Comparison of ENCODE assay signal across 13 cellular contexts in the genomic region with DNA sequence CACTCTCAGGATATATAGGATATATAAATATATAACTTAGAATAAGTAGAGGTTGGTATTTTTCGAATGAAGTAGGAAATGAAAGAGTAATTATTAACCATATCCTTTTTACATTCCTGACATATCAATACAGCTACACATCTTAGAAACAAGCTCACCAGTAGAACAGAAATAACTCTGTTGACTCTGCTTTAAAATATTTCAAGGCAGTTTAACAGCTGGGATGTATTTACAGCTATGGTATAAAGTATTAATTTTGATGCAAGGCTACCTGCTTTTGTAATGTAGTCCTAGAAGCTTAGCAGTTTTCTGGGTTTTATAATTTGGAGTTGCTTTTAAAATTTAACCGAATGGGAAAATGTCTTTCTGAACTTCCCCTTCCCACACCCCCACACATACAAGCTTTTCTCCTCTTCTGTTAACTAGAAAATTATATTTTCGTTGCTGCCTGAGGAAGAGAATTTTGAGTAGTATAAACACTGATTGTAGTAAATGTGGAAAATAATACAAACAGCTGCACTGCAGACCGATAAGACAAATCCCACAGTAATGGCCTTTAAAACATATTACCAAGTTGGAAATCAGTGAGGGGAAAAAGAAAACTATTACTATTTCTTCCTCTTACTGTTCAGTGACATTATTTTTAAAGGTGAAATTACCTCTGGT.
DNase-seq lines count a peak whose midpoint lies in the region; ATAC-seq, FAIRE-seq and TF ChIP-seq lines count a peak whose summit lies in the region.
"Had no signal": no experiment of that assay in that cellular context is flagged by ENCODE, and none has a peak within 500 bp of the region (broad histone marks: within the 10 kb centered on the region; RNA-seq: fewer than 3 reads in every experiment).

No MANE protein-coding gene starts in this region.

- no peak for TF ChIP-seq RAD21 in A549 (conservative IDR thresholded peaks at IDR 0.05 in 1 of 2, IDR thresholded peaks at IDR 0.05 in 1 of 2)

- peaks cover 49% of the 10 kb centered on the region for H3K4me1 ChIP-seq in A549
- peaks cover 24% of the 10 kb centered on the region for H3K4me1 ChIP-seq in iPS-20b (ENCODE audit: insufficient read depth, low read length)
- H3K4me1 ChIP-seq in spleen: no peaks in the 10 kb centered on the region
- peaks cover 8% of the 10 kb centered on the region for H3K4me1 ChIP-seq in ovary (ENCODE audit: insufficient read depth)

- H3K27me3 ChIP-seq in brain microvascular endothelial cell (replicated peaks) (no peaks in the 10 kb centered on the region), iPS-20b (ENCODE audit: insufficient read depth, low read length) (no peaks in the 10 kb centered on the region), spleen (replicated peaks in 1 of 7) (no peaks in the 10 kb centered on the region), ovary (no peaks in the 10 kb centered on the region)

- in situ Hi-C loops in brain microvascular endothelial cell (cut with HindIII; ENCODE audit: low pct_ligation_motif_present, low sequenced_read_pairs): no loop called here

- WGBS in A549 (ENCODE audit: missing lambda C conversion rate): 4% methylated on average over 4 of the region's 4 CpGs
- 67 to 75% (median 71%) methylated on average over 4 of the region's 4 CpGs for WGBS in spleen, 5 donors
- 3 to 10% (median 6%) methylated on average over 4 of the region's 4 CpGs for WGBS in ovary, 3 donors

- H3K4me3 ChIP-seq in A549: peak overlapping the region; percentile 19; the same call in 1 of the 3 replicates
- no peak overlapping the region for H3K4me3 ChIP-seq in brain microvascular endothelial cell (ENCODE audit: low read depth, low read length)
- H3K4me3 ChIP-seq in iPS-20b (ENCODE audit: low read length): no peak overlapping the region
- no peak overlapping the region for H3K4me3 ChIP-seq in spleen
- no peak overlapping the region for H3K4me3 ChIP-seq in ovary

- peaks cover 3% of the 10 kb centered on the region; the same call in 1 of the 2 replicates for H3K9me3 Mint-ChIP-seq in HFFc6
- no peaks in the 10 kb centered on the region for H3K9me3 Mint-ChIP-seq in activated T-cell treated with anti-CD3 and anti-CD28 coated beads, Interleukin-2, amount 50 U/mL, for 24 hours
- H3K9me3 Mint-ChIP-seq: activated T-helper 17 cell treated with anti-CD3 and anti-CD28 coated beads, Interleukin-2, amount 50 U/mL, for 72 hours; natural killer cell treated with Interleukin-12 subunit alpha and Interleukin-12 subunit beta and Interleukin-15 and Interleukin-18, amount 100 ng/mL, for 72 hours; stimulated activated naive CD8-positive, alpha-beta T cell treated with anti-CD3 and anti-CD28 coated beads, Interleukin-15, Interleukin-2, amounts not matched to agents 100 ng/mL and 50 ng/mL, for 24 hours had no signal

- no peaks in the 10 kb centered on the region for H3K36me3 ChIP-seq in brain microvascular endothelial cell (replicated peaks)
- H3K36me3 ChIP-seq in iPS-20b (ENCODE audit: insufficient read depth, low read depth, low read length): no peaks in the 10 kb centered on the region
- peaks cover 0 to 2% (median 0%) of the 10 kb centered on the region in 6 donors for H3K36me3 ChIP-seq in spleen
- no peaks in the 10 kb centered on the region for H3K36me3 ChIP-seq in ovary

- peak overlapping the region; percentile 94 for H3K4me2 ChIP-seq in A549

- TF ChIP-seq CTCF in A549 (IDR thresholded peaks at IDR 0.05) (no peak), HFFc6 (IDR thresholded peaks at IDR 0.05) (no peak), brain microvascular endothelial cell (IDR thresholded peaks at IDR 0.05; ENCODE audit: low read depth, low read length, missing control alignments) (no peak), spleen (IDR thresholded peaks at IDR 0.05 in 8 of 11, conservative IDR thresholded peaks at IDR 0.05 in 3 of 11) (no peak), ovary (IDR thresholded peaks at IDR 0.05) (no peak)

- H3K9ac ChIP-seq in iPS-20b (ENCODE audit: low read depth, low read length): peak overlapping the region; percentile 35; the same call in 1 of the 2 replicates

- POLR2A ChIA-PET in A549 (lab: Yijun Ruan, JAX): no interaction called here

- intact Hi-C loops in spleen (cut with DNase I; ENCODE audit: low total_unique reads): no loop called here
- intact Hi-C loops in ovary (cut with DNase I): no loop called here

- no peaks in the 10 kb centered on the region for H3K27me3 Mint-ChIP-seq in HFFc6 (ENCODE audit: insufficient read depth)
- no peaks in the 10 kb centered on the region for H3K27me3 Mint-ChIP-seq in activated T-cell treated with anti-CD3 and anti-CD28 coated beads, Interleukin-2, amount 50 U/mL, for 24 hours
- H3K27me3 Mint-ChIP-seq: activated T-helper 17 cell treated with anti-CD3 and anti-CD28 coated beads, Interleukin-2, amount 50 U/mL, for 72 hours; natural killer cell treated with Interleukin-12 subunit alpha and Interleukin-12 subunit beta and Interleukin-15 and Interleukin-18, amount 100 ng/mL, for 72 hours; stimulated activated naive CD8-positive, alpha-beta T cell treated with anti-CD3 and anti-CD28 coated beads, Interleukin-15, Interleukin-2, amounts not matched to agents 100 ng/mL and 50 ng/mL, for 24 hours had no signal

- peak overlapping the region; percentile 81 for H3K4me3 Mint-ChIP-seq in HFFc6
- H3K4me3 Mint-ChIP-seq in activated T-cell treated with anti-CD3 and anti-CD28 coated beads, Interleukin-2, amount 50 U/mL, for 24 hours: no peak overlapping the region
- H3K4me3 Mint-ChIP-seq: activated T-helper 17 cell treated with anti-CD3 and anti-CD28 coated beads, Interleukin-2, amount 50 U/mL, for 72 hours; natural killer cell treated with Interleukin-12 subunit alpha and Interleukin-12 subunit beta and Interleukin-15 and Interleukin-18, amount 100 ng/mL, for 72 hours; stimulated activated naive CD8-positive, alpha-beta T cell treated with anti-CD3 and anti-CD28 coated beads, Interleukin-15, Interleukin-2, amounts not matched to agents 100 ng/mL and 50 ng/mL, for 24 hours had no signal

- no peak for FAIRE-seq in A549 (lab: Jason Lieb, UNC)

- peak overlapping the region; percentile 86 for H3K27ac Mint-ChIP-seq in HFFc6
- H3K27ac Mint-ChIP-seq in activated T-cell treated with anti-CD3 and anti-CD28 coated beads, Interleukin-2, amount 50 U/mL, for 24 hours: no peak overlapping the region
- H3K27ac Mint-ChIP-seq: activated T-helper 17 cell treated with anti-CD3 and anti-CD28 coated beads, Interleukin-2, amount 50 U/mL, for 72 hours; natural killer cell treated with Interleukin-12 subunit alpha and Interleukin-12 subunit beta and Interleukin-15 and Interleukin-18, amount 100 ng/mL, for 72 hours; stimulated activated naive CD8-positive, alpha-beta T cell treated with anti-CD3 and anti-CD28 coated beads, Interleukin-15, Interleukin-2, amounts not matched to agents 100 ng/mL and 50 ng/mL, for 24 hours had no signal

- CTCF ChIA-PET in A549 (lab: Yijun Ruan, JAX): interaction anchor here (0.9 kb wide), 1 partner anchor 74 kb away, joined by 3 read pairs; no protein-coding TSS in a partner anchor

- H3K9me3 ChIP-seq in A549: no peaks in the 10 kb centered on the region
- no peaks in the 10 kb centered on the region for H3K9me3 ChIP-seq in iPS-20b (ENCODE audit: insufficient read depth, low read depth, low read length)
- H3K9me3 ChIP-seq in spleen: no peaks in the 10 kb centered on the region
- H3K9me3 ChIP-seq in ovary: no peaks in the 10 kb centered on the region

- H3K4me1 Mint-ChIP-seq in HFFc6 (ENCODE audit: low read depth): peaks cover 58% of the 10 kb centered on the region
- H3K4me1 Mint-ChIP-seq in activated T-cell treated with anti-CD3 and anti-CD28 coated beads, Interleukin-2, amount 50 U/mL, for 24 hours (ENCODE audit: low read depth): no peaks in the 10 kb centered on the region
- H3K4me1 Mint-ChIP-seq: activated T-helper 17 cell treated with anti-CD3 and anti-CD28 coated beads, Interleukin-2, amount 50 U/mL, for 72 hours had no signal

- TF ChIP-seq EP300 in A549 (IDR thresholded peaks at IDR 0.05) (no peak), ovary (IDR thresholded peaks at IDR 0.05) (no peak)

- no peak for TF ChIP-seq POLR2A in A549 (IDR thresholded peaks at IDR 0.05; ENCODE audit: low read length)
- no peak for TF ChIP-seq POLR2A in spleen (IDR thresholded peaks at IDR 0.05)
- TF ChIP-seq POLR2A in ovary (IDR thresholded peaks at IDR 0.05): no peak

- H3K27ac ChIP-seq in A549 (peak overlapping the region; percentile 78 to 84), brain microvascular endothelial cell (peak overlapping the region; percentile 63), iPS-20b (ENCODE audit: low read length) (no peak overlapping the region), spleen (no peak overlapping the region), ovary (peak overlapping the region in 1 of 2 donors; percentile 36)

- peak in 1 of 2 experiments; percentile 64; a peak in 3 of 6 replicates for ATAC-seq in A549
- ATAC-seq: activated T-helper 17 cell treated with anti-CD3 and anti-CD28 coated beads, Interleukin-2, amount 50 U/mL, for 72 hours; natural killer cell treated with Interleukin-12 subunit alpha and Interleukin-12 subunit beta and Interleukin-15 and Interleukin-18, amount 100 ng/mL, for 72 hours had no signal

- no peak for DNase-seq in A549 (ENCODE audit: low read depth in 1 of 2, low spot score in 1 of 2)
- DNase-seq in HFFc6: peak; percentile 68
- DNase-seq in brain microvascular endothelial cell: no peak
- DNase-seq in islet precursor cell: no peak
- no peak for DNase-seq in spleen
- DNase-seq in activated T-cell treated with anti-CD3 and anti-CD28 coated beads, Interleukin-2, amount 50 U/mL, for 24 hours: no peak
- DNase-seq in ovary: no peak
- DNase-seq: activated CD4-positive, alpha-beta T cell treated with anti-CD3 and anti-CD28 coated beads for 1 hour; AML-193 had no signal

- H3K36me3 Mint-ChIP-seq in HFFc6 (ENCODE audit: low read depth): peaks cover 23% of the 10 kb centered on the region
- H3K36me3 Mint-ChIP-seq in activated T-cell treated with anti-CD3 and anti-CD28 coated beads, Interleukin-2, amount 50 U/mL, for 24 hours (ENCODE audit: low read depth): no peaks in the 10 kb centered on the region
- H3K36me3 Mint-ChIP-seq: natural killer cell treated with Interleukin-12 subunit alpha and Interleukin-12 subunit beta and Interleukin-15 and Interleukin-18, amount 100 ng/mL, for 72 hours had no signal

TF ChIP-seq in A549, 52 proteins besides CTCF, POLR2A, EP300 and RAD21 (continues in another document):
- TF ChIP-seq FOSL2 (IDR thresholded peaks at IDR 0.05) (no peak), FOSL2 (CRISPR knock-in tag; IDR thresholded peaks at IDR 0.05) (peak; percentile 25; the same call in 1 of the 2 replicates), MAFK (IDR thresholded peaks at IDR 0.05; ENCODE audit: partially characterized antibody) (no peak), MAZ (IDR thresholded peaks at IDR 0.05; ENCODE audit: borderline replicate concordance, low read depth, low read length) (no peak), CHD4 (IDR thresholded peaks at IDR 0.05; ENCODE audit: borderline replicate concordance) (no peak)
- TF ChIP-seq, protein P1, sequence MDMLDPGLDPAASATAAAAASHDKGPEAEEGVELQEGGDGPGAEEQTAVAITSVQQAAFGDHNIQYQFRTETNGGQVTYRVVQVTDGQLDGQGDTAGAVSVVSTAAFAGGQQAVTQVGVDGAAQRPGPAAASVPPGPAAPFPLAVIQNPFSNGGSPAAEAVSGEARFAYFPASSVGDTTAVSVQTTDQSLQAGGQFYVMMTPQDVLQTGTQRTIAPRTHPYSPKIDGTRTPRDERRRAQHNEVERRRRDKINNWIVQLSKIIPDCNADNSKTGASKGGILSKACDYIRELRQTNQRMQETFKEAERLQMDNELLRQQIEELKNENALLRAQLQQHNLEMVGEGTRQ (IDR thresholded peaks at IDR 0.05): no peak

Comparison
In these comparisons a context has a peak if more than half of its experiments do, and no peak if none do; other contexts are left out.
1. H3K27ac ChIP-seq: peak in A549 (2 of 2) and brain microvascular endothelial cell (single experiment); none in iPS-20b (single experiment) and spleen (0 of 8).